Comparison of ENCODE assay signal across 3 cellular contexts in the genomic region with DNA sequence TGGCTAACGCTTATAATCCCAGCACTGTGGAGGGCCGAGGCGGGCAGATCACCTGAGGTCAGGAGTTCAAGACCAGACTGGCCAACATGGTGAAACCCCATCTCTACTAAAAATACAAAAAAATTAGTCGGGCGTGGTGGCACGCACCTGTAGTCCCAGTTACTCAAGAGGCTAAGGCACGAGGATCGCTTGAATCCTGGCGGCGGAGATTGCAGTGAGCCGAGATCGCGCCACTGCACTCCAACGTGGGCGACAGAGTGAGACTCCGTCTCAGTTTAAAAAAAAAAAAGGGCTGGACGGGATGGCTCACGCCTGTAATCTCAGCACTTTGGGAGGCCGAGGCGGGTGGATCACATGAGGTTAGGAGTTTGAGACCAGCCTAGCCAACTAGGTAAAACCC. TPM values are rescaled to one million over a fixed set of nuclear protein-coding genes. Genes with fewer than 3 reads are reported as not detected.
A peak's percentile ranks its signal among the peaks of the same experiment; 100 is the strongest.
DNase-seq lines count a peak whose midpoint lies in the region; TF ChIP-seq lines count a peak whose summit lies in the region.
"Not testable (repeated sequence)": the region's sequence is repeated elsewhere in the genome, so short reads cannot be mapped to it uniquely, and the experiment has no call there.

No MANE protein-coding gene starts in this region.

- not testable (repeated sequence) for H3K27me3 Mint-ChIP-seq in endothelial cell (ENCODE audit: unreplicated experiment)

- not testable (repeated sequence) for H3K27me3 ChIP-seq in trophoblast cell (ENCODE audit: insufficient read depth, low read length)

- not testable (repeated sequence) for H2BK120ac ChIP-seq in trophoblast cell (ENCODE audit: insufficient read depth, low read length, poor library complexity)

- not testable (repeated sequence) for H3K4me3 ChIP-seq in trophoblast cell (ENCODE audit: low read depth, low read length)

- H3K27ac ChIP-seq in C4-2B: peak overlapping the region; percentile 40
- H3K27ac ChIP-seq in trophoblast cell (ENCODE audit: low read depth, low read length): not testable (repeated sequence)

- H3K23ac ChIP-seq in trophoblast cell (ENCODE audit: low read length): not testable (repeated sequence)

- H3K9me3 Mint-ChIP-seq in endothelial cell (ENCODE audit: unreplicated experiment): not testable (repeated sequence)

- H3K4me3 Mint-ChIP-seq in endothelial cell (ENCODE audit: unreplicated experiment): not testable (repeated sequence)

- not testable (repeated sequence) for H3K9ac ChIP-seq in trophoblast cell (ENCODE audit: low read length)

- not testable (repeated sequence) for H2BK12ac ChIP-seq in trophoblast cell (ENCODE audit: low read length)

- not testable (repeated sequence) for H3K4ac ChIP-seq in trophoblast cell (ENCODE audit: low read depth, low read length)

- not testable (repeated sequence) for H2AFZ ChIP-seq in trophoblast cell (ENCODE audit: insufficient read depth, low read length, poor library complexity)

- not testable (repeated sequence) for H3K79me2 ChIP-seq in trophoblast cell (ENCODE audit: control insufficient read depth, insufficient read depth, low read length, poor library complexity)

- not testable (repeated sequence) for H3K79me1 ChIP-seq in trophoblast cell (ENCODE audit: low read length)

- peak overlapping the region; percentile 97 for H3K27ac Mint-ChIP-seq in endothelial cell (ENCODE audit: unreplicated experiment)

- not testable (repeated sequence) for DNase-seq in endothelial cell (ENCODE audit: low spot score)
- peak; percentile 73 to 77 for DNase-seq in trophoblast cell

- H4K91ac ChIP-seq in trophoblast cell (ENCODE audit: low read depth, low read length): not testable (repeated sequence)

- no CpG with 5 or more reads among the region's 20 CpGs for WGBS in trophoblast cell (ENCODE audit: extremely low coverage, insufficient coverage, insufficient read length)

- not testable (repeated sequence) for H4K8ac ChIP-seq in trophoblast cell (ENCODE audit: low read depth, low read length)

- H3K4me2 ChIP-seq in trophoblast cell (ENCODE audit: low read length): not testable (repeated sequence)

- not testable (repeated sequence) for H4K12ac ChIP-seq in trophoblast cell (ENCODE audit: low read depth, low read length)

- not testable (repeated sequence) for H3K4me1 ChIP-seq in trophoblast cell (ENCODE audit: control insufficient read depth in 1 of 2, insufficient read depth in 2 of 2, low read length in 2 of 2)

- H2BK5ac ChIP-seq in trophoblast cell (ENCODE audit: low read depth, low read length, poor library complexity): not testable (repeated sequence)

- not testable (repeated sequence) for H3K36me3 Mint-ChIP-seq in endothelial cell (ENCODE audit: low read depth, unreplicated experiment)

- not testable (repeated sequence) for H3K36me3 ChIP-seq in trophoblast cell (ENCODE audit: control insufficient read depth in 1 of 2, insufficient read depth in 2 of 2, low read length in 2 of 2)

- H3K4me1 Mint-ChIP-seq in endothelial cell (ENCODE audit: unreplicated experiment): peaks cover 48% of the 10 kb centered on the region

- H3K14ac ChIP-seq in trophoblast cell (ENCODE audit: low read length): not testable (repeated sequence)

- not testable (repeated sequence) for H3K18ac ChIP-seq in trophoblast cell (ENCODE audit: low read length)

- not testable (repeated sequence) for H3K9me3 ChIP-seq in trophoblast cell (ENCODE audit: insufficient read depth, low read depth, low read length)

- H2AK5ac ChIP-seq in trophoblast cell (ENCODE audit: low read length): not testable (repeated sequence)

- not testable (repeated sequence) for TF ChIP-seq CTCF in C4-2B (conservative IDR thresholded peaks at IDR 0.05); endothelial cell (IDR thresholded peaks at IDR 0.05; ENCODE audit: unreplicated experiment)

RNA-seq across cellular contexts. Expression of a gene that starts 42.7 kb away (rescaled TPM):
- total RNA-seq in endothelial cell (ENCODE audit: unreplicated experiment): 19.8 TPM
- polyA plus RNA-seq in trophoblast cell (2013): 8.4 and 8.8 TPM in 2 replicates
